Comparison of ENCODE assay signal across 9 cellular contexts in the genomic region with DNA sequence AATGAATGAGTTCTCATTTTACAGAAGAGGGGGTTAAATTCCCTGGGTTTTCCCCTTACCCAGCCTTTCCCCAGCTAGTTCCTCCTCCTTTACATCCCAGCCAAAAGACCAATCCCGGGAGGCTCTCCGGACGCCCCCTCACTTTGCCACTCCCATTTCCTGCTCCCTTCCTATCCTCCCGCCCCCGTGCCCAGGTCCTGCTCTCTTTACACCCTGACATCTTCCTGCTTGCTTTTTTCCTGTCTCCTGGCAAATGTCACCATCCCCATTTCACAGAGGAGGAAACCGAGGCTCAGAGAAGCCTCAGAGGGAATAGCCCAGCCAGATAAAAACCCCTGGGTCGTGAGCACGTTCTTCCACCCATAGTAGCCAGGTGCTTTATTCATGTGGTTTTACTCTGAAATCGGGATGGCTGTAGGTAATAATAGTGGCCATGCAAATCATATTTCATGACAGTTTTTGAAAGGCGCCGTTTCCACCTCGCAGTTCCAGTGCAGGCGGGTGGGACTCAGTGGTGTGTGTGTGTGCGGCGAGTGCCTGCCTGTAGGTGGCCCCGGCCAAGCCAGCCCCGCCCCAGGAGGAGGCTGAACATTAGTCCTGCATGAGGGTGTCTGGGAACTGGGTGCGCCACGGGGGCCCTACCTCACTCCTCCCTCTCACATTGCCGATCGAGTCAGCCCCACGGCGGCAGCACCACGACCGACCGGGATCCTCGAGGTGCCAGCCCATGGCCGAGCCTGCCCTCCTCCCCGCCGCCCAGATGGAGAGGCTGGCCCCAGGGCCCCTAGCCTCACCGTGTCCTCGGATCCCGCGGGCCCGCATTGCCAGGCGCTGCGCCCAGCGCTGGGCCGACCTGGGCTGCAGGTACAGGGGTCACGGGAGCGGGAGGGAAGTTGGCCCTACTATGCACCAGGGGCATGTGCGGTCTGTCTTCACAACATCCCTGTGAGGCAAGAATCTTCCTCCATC. TPM values are rescaled to one million over a fixed set of nuclear protein-coding genes. Genes with fewer than 3 reads are reported as not detected.
DNase-seq lines count a peak whose midpoint lies in the region; TF ChIP-seq lines count a peak whose summit lies in the region.
"Had no signal": no experiment of that assay in that cellular context is flagged by ENCODE, and none has a peak within 500 bp of the region (broad histone marks: within the 10 kb centered on the region; RNA-seq: fewer than 3 reads in every experiment).

Gene ARHGAP40 (plus strand): TSS at position 594 of the 969 bp plus-strand sequence.

- H3K36me3 ChIP-seq in parathyroid adenoma (ENCODE audit: control insufficient read depth, insufficient read depth, low read length), result no peaks in the 10 kb centered on the region
- H3K36me3 ChIP-seq: BLaER1 had no signal

- peaks cover 8% of the 10 kb centered on the region for H3K27me3 Mint-ChIP-seq in endothelial cell (ENCODE audit: unreplicated experiment)

- no peaks in the 10 kb centered on the region for H3K27me3 ChIP-seq in parathyroid adenoma (ENCODE audit: control insufficient read depth, insufficient read depth, low read length)

- no peaks in the 10 kb centered on the region for H3K9me3 Mint-ChIP-seq in endothelial cell (ENCODE audit: unreplicated experiment)

- peak within 1 kb of the TSS; percentile 80 for H3K4me3 Mint-ChIP-seq in endothelial cell (ENCODE audit: unreplicated experiment)

- H3K9ac ChIP-seq in parathyroid adenoma, result no peak within 1 kb of the TSS
- H3K9ac ChIP-seq: BLaER1 had no signal

- no peaks in the 10 kb centered on the region for H3K79me2 ChIP-seq in parathyroid adenoma

- no peak within 1 kb of the TSS for H3K4me3 ChIP-seq in parathyroid adenoma (ENCODE audit: low read depth, low read length)
- H3K4me3 ChIP-seq: BLaER1 had no signal

- H3K27ac Mint-ChIP-seq in endothelial cell (ENCODE audit: unreplicated experiment), result peak within 1 kb of the TSS; percentile 26

- H2AFZ ChIP-seq in parathyroid adenoma, result peak within 1 kb of the TSS; percentile 60

- H3K4me2 ChIP-seq in parathyroid adenoma (ENCODE audit: low read length), result no peak within 1 kb of the TSS
- H3K4me2 ChIP-seq: BLaER1 had no signal

- no peaks in the 10 kb centered on the region for H3K9me3 ChIP-seq in parathyroid adenoma (ENCODE audit: control insufficient read depth, low read length)
- H3K9me3 ChIP-seq: BLaER1 had no signal

- TF ChIP-seq CTCF in endothelial cell (IDR thresholded peaks at IDR 0.05; ENCODE audit: unreplicated experiment) (no peak), parathyroid adenoma (IDR thresholded peaks at IDR 0.05) (no peak)

- no peak within 1 kb of the TSS for H3K27ac ChIP-seq in parathyroid adenoma
- H3K27ac ChIP-seq: BLaER1 had no signal

- peak; percentile 52 for DNase-seq in NCI-H748 (lab: John Stamatoyannopoulos, UW; ENCODE audit: unreplicated experiment)
- DNase-seq in NCI-H748 treated with DMSO at 0.1 percent for 48 hours (lab: John Stamatoyannopoulos, UW), result no peak
- DNase-seq in NCI-H526 (lab: John Stamatoyannopoulos, UW), result peak; percentile 61 to 79
- peak; percentile 30 for DNase-seq in endothelial cell (ENCODE audit: low spot score)
- DNase-seq in MV-4-11 (lab: John Stamatoyannopoulos, UW), result no peak
- DNase-seq in hippocampal formation (lab: John Stamatoyannopoulos, UW), result no peak
- DNase-seq in NCI-H1105 treated with DMSO at 0.1 percent for 48 hours (lab: John Stamatoyannopoulos, UW), result no peak

- H3K4me1 ChIP-seq in parathyroid adenoma, result peaks cover 2% of the 10 kb centered on the region
- H3K4me1 ChIP-seq: BLaER1 had no signal

- H3K36me3 Mint-ChIP-seq in endothelial cell (ENCODE audit: low read depth, unreplicated experiment), result peaks cover 11% of the 10 kb centered on the region

- peaks cover 22% of the 10 kb centered on the region for H3K4me1 Mint-ChIP-seq in endothelial cell (ENCODE audit: unreplicated experiment)

RNA-seq across cellular contexts. Expression of gene ARHGAP40, which starts in this region (rescaled TPM):
- total RNA-seq in endothelial cell (ENCODE audit: unreplicated experiment), result 0.64 TPM

Comparison
In these comparisons a context has a peak if more than half of its experiments do, and no peak if none do; other contexts are left out.
1. DNase-seq: peak in NCI-H748 (single experiment) and NCI-H526 (2 of 2); none in NCI-H748 treated with DMSO at 0.1 percent for 48 hours (single experiment), MV-4-11 (single experiment), hippocampal formation (0 of 2) and NCI-H1105 treated with DMSO at 0.1 percent for 48 hours (single experiment).
2. Peak in DNase-seq in endothelial cell; RNA of the gene not detected or under 1 TPM.